ENCODE assay signal across 10 cellular contexts in the genomic region with DNA sequence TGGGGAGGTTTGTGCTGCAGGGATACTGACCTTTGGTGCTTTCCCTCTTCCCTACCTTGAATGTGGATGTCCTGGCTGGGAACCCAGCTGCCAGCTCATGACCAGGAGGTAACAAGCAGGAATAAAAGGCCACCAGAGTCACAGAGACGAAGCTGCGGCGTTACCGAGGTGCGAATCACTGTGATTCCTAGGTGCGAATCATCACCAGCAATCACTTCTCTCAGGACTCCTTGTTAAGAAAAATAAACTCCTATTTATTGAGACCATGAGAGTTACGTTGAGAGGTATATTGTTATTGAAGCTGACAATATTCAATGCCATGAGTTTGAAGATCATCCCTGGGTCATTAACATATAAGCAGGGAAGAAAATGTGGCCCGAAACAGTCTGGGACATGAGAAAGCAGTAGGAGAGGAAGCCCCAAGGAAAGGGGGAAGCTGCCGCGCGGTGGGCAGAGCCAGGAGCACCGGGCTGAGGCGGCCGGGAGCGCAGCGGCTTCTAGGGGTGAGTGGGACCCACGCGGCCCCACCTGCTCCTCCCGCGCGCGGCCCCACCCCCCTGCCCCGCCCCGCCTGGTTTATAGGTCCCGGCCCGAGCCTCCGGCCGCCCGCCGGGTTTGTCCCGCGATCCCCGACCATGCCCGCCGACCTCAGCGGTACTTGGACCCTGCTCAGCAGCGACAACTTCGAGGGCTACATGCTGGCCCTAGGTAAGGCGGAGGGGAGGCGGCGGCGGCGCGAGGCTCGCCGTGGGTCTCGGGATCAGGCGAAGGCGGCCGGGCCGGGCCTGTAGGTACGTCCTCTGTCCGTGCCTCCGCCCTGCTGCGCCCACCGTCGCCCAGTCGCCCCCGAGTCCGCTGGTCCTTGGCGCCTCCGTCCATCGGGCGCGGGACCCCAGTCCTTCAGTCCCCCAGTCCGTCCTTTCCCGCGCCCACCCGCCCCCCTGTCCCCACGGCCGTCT. TPM values are rescaled to one million over a fixed set of nuclear protein-coding genes. Genes with fewer than 3 reads are reported as not detected.
DNase-seq lines count a peak whose midpoint lies in the region; ATAC-seq and TF ChIP-seq lines count a peak whose summit lies in the region.
"Had no signal": no experiment of that assay in that cellular context is flagged by ENCODE, and none has a peak within 500 bp of the region (broad histone marks: within the 10 kb centered on the region; RNA-seq: fewer than 3 reads in every experiment).

RBP7 (plus strand) TSS at position 605 of the 959 bp plus-strand sequence; CDS start at position 636, 31 bp downstream.

- TF ChIP-seq CTCF in endodermal cell (conservative IDR thresholded peaks at IDR 0.05) (no peak), upper lobe of right lung (IDR thresholded peaks at IDR 0.05) (no peak)

- peaks cover 5% of the 10 kb centered on the region for H3K4me1 Mint-ChIP-seq in T-helper 17 cell
- peaks cover 5% of the 10 kb centered on the region for H3K4me1 Mint-ChIP-seq in endodermal cell

- intact Hi-C loops in upper lobe of right lung (cut with DNase I), result no loop called here

- H3K9me3 Mint-ChIP-seq in endodermal cell, result peaks cover 4% of the 10 kb centered on the region

- ATAC-seq in T-helper 17 cell (peak; percentile 30), upper lobe of right lung (peak; percentile 80), GM19351 (IDR thresholded peaks at IDR 0.05; ENCODE audit: unreplicated experiment) (no peak)

- 5% methylated on average over 27 to 68 of the region's 71 CpGs for WGBS in endodermal cell (ENCODE audit: insufficient coverage in 1 of 2, insufficient read length in 1 of 2), 2 experiments

- H3K4me1 ChIP-seq in endodermal cell (ENCODE audit: control insufficient read depth, insufficient read depth, low read length) (no peaks in the 10 kb centered on the region), mononuclear cell (ENCODE audit: insufficient read depth, low read length) (peaks cover 32% of the 10 kb centered on the region), upper lobe of right lung (peaks cover 16% of the 10 kb centered on the region)

- H3K27ac ChIP-seq in endodermal cell (ENCODE audit: low read depth, low read length) (no peak within 1 kb of the TSS), upper lobe of right lung (no peak within 1 kb of the TSS)
- H3K27ac ChIP-seq: BLaER1 treated with 17β-estradiol and CSF1 and Interleukin-3, amounts not matched to agents 10 nM and 100 nM; VCaP had no signal

- H3K27ac Mint-ChIP-seq in T-helper 17 cell, result no peak within 1 kb of the TSS
- no peak within 1 kb of the TSS for H3K27ac Mint-ChIP-seq in endodermal cell

- H3K4me3 ChIP-seq in endodermal cell (ENCODE audit: low read length) (peak within 1 kb of the TSS; percentile 55), mononuclear cell (ENCODE audit: low read length) (peak within 1 kb of the TSS; percentile 35), upper lobe of right lung (peak within 1 kb of the TSS; percentile 51)

- H3K4me3 Mint-ChIP-seq in T-helper 17 cell (peak within 1 kb of the TSS; percentile 88), endodermal cell (peak within 1 kb of the TSS; percentile 57)

- H3K9me3 ChIP-seq in T-helper 17 cell (ENCODE audit: control insufficient read depth, low read length, poor library complexity, severe bottlenecking) (no peaks in the 10 kb centered on the region), endodermal cell (ENCODE audit: control insufficient read depth, low read length) (peaks cover 6% of the 10 kb centered on the region), mononuclear cell (ENCODE audit: low read depth, low read length) (no peaks in the 10 kb centered on the region), upper lobe of right lung (no peaks in the 10 kb centered on the region)

- H3K27me3 Mint-ChIP-seq in T-helper 17 cell, result peaks cover 40% of the 10 kb centered on the region
- H3K27me3 Mint-ChIP-seq in endodermal cell (ENCODE audit: insufficient read depth), result peaks cover 47% of the 10 kb centered on the region

- DNase-seq in NCI-H1105 treated with DMSO at 0.1 percent for 48 hours (lab: John Stamatoyannopoulos, UW) (peak; percentile 10), NCI-H1105 (lab: John Stamatoyannopoulos, UW) (no peak), T-helper 17 cell (peak in 1 of 3 donors; percentile 10), endodermal cell (peak; percentile 84), upper lobe of right lung (peak; percentile 76), NCI-H1930 (lab: John Stamatoyannopoulos, UW) (no peak)

- no peak within 1 kb of the TSS for H3K9ac ChIP-seq in endodermal cell (ENCODE audit: extremely low read depth, low read length, poor library complexity, severe bottlenecking)
- H3K9ac ChIP-seq: BLaER1 treated with 17β-estradiol and CSF1 and Interleukin-3, amounts not matched to agents 10 nM and 100 nM had no signal

- H3K36me3 ChIP-seq in endodermal cell (ENCODE audit: control insufficient read depth, insufficient read depth, low read length) (no peaks in the 10 kb centered on the region), upper lobe of right lung (no peaks in the 10 kb centered on the region)

- H3K36me3 Mint-ChIP-seq in T-helper 17 cell (ENCODE audit: low read depth), result peaks cover 2% of the 10 kb centered on the region
- H3K36me3 Mint-ChIP-seq in endodermal cell (ENCODE audit: low read depth), result no peaks in the 10 kb centered on the region

- H3K27me3 ChIP-seq in endodermal cell (ENCODE audit: control insufficient read depth, insufficient read depth, low read length, poor library complexity, severe bottlenecking) (peaks cover 39% of the 10 kb centered on the region), mononuclear cell (ENCODE audit: insufficient read depth, low read length) (peaks cover 29% of the 10 kb centered on the region), upper lobe of right lung (peaks cover 39% of the 10 kb centered on the region)
- H3K27me3 ChIP-seq: BLaER1 treated with 17β-estradiol and CSF1 and Interleukin-3, amounts not matched to agents 10 nM and 100 nM had no signal

RNA-seq across cellular contexts. Expression of gene RBP7, which starts in this region (rescaled TPM):
- total RNA-seq in T-helper 17 cell (1 to 10 TPM in 1 of 2 donors, not detected in 1; 1.1 TPM), endodermal cell (1 to 10 TPM in 1 of 2 donors, under 1 TPM in 1; 0.77 to 2.6 TPM), mononuclear cell (19.1 TPM), upper lobe of right lung (8.7 TPM)
- polyA plus RNA-seq in endodermal cell (2013, experiment 1 of 2), result not detected
- polyA plus RNA-seq in endodermal cell (2013, experiment 2 of 2), result not detected

Comparison
In these comparisons a context has a peak if more than half of its experiments do, and no peak if none do; other contexts are left out.
1. DNase-seq: peak in NCI-H1105 treated with DMSO at 0.1 percent for 48 hours (single experiment), endodermal cell (single experiment) and upper lobe of right lung (single experiment); none in NCI-H1105 (single experiment) and NCI-H1930 (0 of 2).
2. Peak in every context shown above with its lines, with median percentiles within 50 percentile points of each other: H3K4me3 ChIP-seq.